19 cellular contexts compared by ENCODE assay signal in genomic region chr7:613442-614140, GRCh38.
DNase-seq lines count a peak whose midpoint lies in the region; ATAC-seq and TF ChIP-seq lines count a peak whose summit lies in the region.
"Had no signal": no experiment of that assay in that cellular context is flagged by ENCODE, and none has a peak within 500 bp of the region (broad histone marks: within the 10 kb centered on the region; RNA-seq: fewer than 3 reads in every experiment).

No MANE protein-coding gene starts in this region.

- TF ChIP-seq CTCF in glutamatergic neuron (IDR thresholded peaks at IDR 0.05; ENCODE audit: partially characterized antibody, unreplicated experiment), result no peak

- no peaks in the 10 kb centered on the region for H3K27me3 ChIP-seq in thymus (ENCODE audit: control insufficient read depth, insufficient read depth)
- H3K27me3 ChIP-seq: heart right ventricle had no signal

- peaks cover 28% of the 10 kb centered on the region for H3K4me1 ChIP-seq in thymus (ENCODE audit: control insufficient read depth, insufficient read depth, low read length)

- DNase-seq in activated naive CD4-positive, alpha-beta T cell treated with anti-CD3 and anti-CD28 coated beads, Interleukin-2, amount 50 U/mL, for 72 hours (ENCODE audit: low spot score in 2 of 2), result no peak
- DNase-seq in activated naive CD4-positive, alpha-beta T cell treated with Interleukin-2 at 50 U/mL for 16 hours, result no peak
- no peak for DNase-seq in activated naive CD8-positive, alpha-beta T cell treated with anti-CD3 and anti-CD28 coated beads for 36 hours
- DNase-seq in glutamatergic neuron, result peak; percentile 7
- DNase-seq in kidney glomerular epithelial cell (lab: John Stamatoyannopoulos, UW), result no peak
- DNase-seq: effector CD4-positive, alpha-beta T cell; heart right ventricle; MV-4-11; NCI-H187 treated with DMSO at 0.1 percent for 48 hours; NCI-H510A treated with DMSO at 0.1 percent for 48 hours; Right ventricle myocardium superior had no signal

- peak overlapping the region; percentile 78 to 94 for H3K27ac Mint-ChIP-seq in activated naive CD4-positive, alpha-beta T cell treated with anti-CD3 and anti-CD28 coated beads, Interleukin-2, amount 50 U/mL, for 72 hours
- peak overlapping the region; percentile 82 for H3K27ac Mint-ChIP-seq in activated naive CD8-positive, alpha-beta T cell treated with anti-CD3 and anti-CD28 coated beads for 36 hours
- H3K27ac Mint-ChIP-seq in glutamatergic neuron (ENCODE audit: unreplicated experiment), result no peak overlapping the region
- H3K27ac Mint-ChIP-seq: activated T-helper 1 cell treated with anti-CD3 and anti-CD28 coated beads, Interleukin-12 subunit alpha, Interleukin-12 subunit beta, Interleukin-2, Interleukin-4 antibody, amounts not matched to agents 30 ng/mL and 10 ng/mL and 1 ng/mL, durations not matched to agents 14 hours and 24 hours and 36 hours; IgD-negative memory B cell; type B pancreatic cell had no signal

- H3K36me3 ChIP-seq in thymus (ENCODE audit: control insufficient read depth, insufficient read depth), result no peaks in the 10 kb centered on the region
- H3K36me3 ChIP-seq: heart right ventricle had no signal

- peaks cover 69% of the 10 kb centered on the region for H3K4me1 Mint-ChIP-seq in activated naive CD8-positive, alpha-beta T cell treated with anti-CD3 and anti-CD28 coated beads for 36 hours
- H3K4me1 Mint-ChIP-seq in glutamatergic neuron (ENCODE audit: low read depth, unreplicated experiment), result peaks cover 4% of the 10 kb centered on the region

- WGBS in thymus, result 85% methylated on average over 38 of the region's 38 CpGs

- peak overlapping the region; percentile 33 for H3K27ac ChIP-seq in thymus (ENCODE audit: low read depth)
- H3K27ac ChIP-seq: heart right ventricle had no signal

- peak overlapping the region; percentile 84 for H3K4me3 Mint-ChIP-seq in activated naive CD8-positive, alpha-beta T cell treated with anti-CD3 and anti-CD28 coated beads for 36 hours
- no peak overlapping the region for H3K4me3 Mint-ChIP-seq in glutamatergic neuron (ENCODE audit: unreplicated experiment)
- H3K4me3 Mint-ChIP-seq: activated T-helper 1 cell treated with anti-CD3 and anti-CD28 coated beads, Interleukin-12 subunit alpha, Interleukin-12 subunit beta, Interleukin-2, Interleukin-4 antibody, amounts not matched to agents 30 ng/mL and 10 ng/mL and 1 ng/mL, durations not matched to agents 14 hours and 24 hours and 36 hours; central memory CD8-positive, alpha-beta T cell; type B pancreatic cell had no signal

- H3K36me3 Mint-ChIP-seq in activated naive CD4-positive, alpha-beta T cell treated with anti-CD3 and anti-CD28 coated beads, Interleukin-2, amount 50 U/mL, for 72 hours, result peaks cover 16 to 42% of the 10 kb centered on the region in 2 donors
- H3K36me3 Mint-ChIP-seq in activated naive CD8-positive, alpha-beta T cell treated with anti-CD3 and anti-CD28 coated beads for 36 hours, result peaks cover 56% of the 10 kb centered on the region
- peaks cover 6% of the 10 kb centered on the region for H3K36me3 Mint-ChIP-seq in glutamatergic neuron (ENCODE audit: unreplicated experiment)

- H3K9me3 ChIP-seq in thymus (ENCODE audit: control insufficient read depth), result no peaks in the 10 kb centered on the region
- H3K9me3 ChIP-seq: heart right ventricle had no signal

- H3K27me3 Mint-ChIP-seq in activated naive CD8-positive, alpha-beta T cell treated with anti-CD3 and anti-CD28 coated beads for 36 hours, result no peaks in the 10 kb centered on the region
- H3K27me3 Mint-ChIP-seq in glutamatergic neuron (ENCODE audit: unreplicated experiment), result peaks cover 12% of the 10 kb centered on the region
- H3K27me3 Mint-ChIP-seq: CD8-positive, alpha-beta memory T cell; central memory CD8-positive, alpha-beta T cell; type B pancreatic cell had no signal

- H3K9me3 Mint-ChIP-seq in activated naive CD4-positive, alpha-beta T cell treated with anti-CD3 and anti-CD28 coated beads, Interleukin-2, amount 50 U/mL, for 72 hours, result peaks cover 7 to 12% of the 10 kb centered on the region in 2 donors
- peaks cover 11% of the 10 kb centered on the region for H3K9me3 Mint-ChIP-seq in activated naive CD8-positive, alpha-beta T cell treated with anti-CD3 and anti-CD28 coated beads for 36 hours
- H3K9me3 Mint-ChIP-seq in glutamatergic neuron (ENCODE audit: unreplicated experiment), result peaks cover 10% of the 10 kb centered on the region
- H3K9me3 Mint-ChIP-seq: activated T-helper 1 cell treated with anti-CD3 and anti-CD28 coated beads, Interleukin-12 subunit alpha, Interleukin-12 subunit beta, Interleukin-2, Interleukin-4 antibody, amounts not matched to agents 30 ng/mL and 10 ng/mL and 1 ng/mL, durations not matched to agents 14 hours and 24 hours and 36 hours; IgD-negative memory B cell had no signal

- no peak overlapping the region for H3K4me3 ChIP-seq in thymus (ENCODE audit: low read length)
- H3K4me3 ChIP-seq: heart right ventricle had no signal

- ATAC-seq in activated naive CD4-positive, alpha-beta T cell treated with anti-CD3 and anti-CD28 coated beads, Interleukin-2, amount 50 U/mL, for 72 hours, result no peak
- ATAC-seq in GM21723 (IDR thresholded peaks at IDR 0.05; ENCODE audit: unreplicated experiment) (no peak), GM18498 (IDR thresholded peaks at IDR 0.05; ENCODE audit: unreplicated experiment) (no peak)
- ATAC-seq: heart right ventricle had no signal
